Comparison of ENCODE assay signal across 11 cellular contexts in genomic region chr7:112985377-112985987, GRCh38.
A peak's percentile ranks its signal among the peaks of the same experiment; 100 is the strongest.
DNase-seq lines count a peak whose midpoint lies in the region; ATAC-seq lines count a peak whose summit lies in the region.
"Had no signal": no experiment of that assay in that cellular context is flagged by ENCODE, and none has a peak within 500 bp of the region (broad histone marks: within the 10 kb centered on the region; RNA-seq: fewer than 3 reads in every experiment).

No MANE protein-coding gene starts in this region.

- H3K9ac ChIP-seq in adipocyte (ENCODE audit: low read length), result peak overlapping the region; percentile 63

- H3K4me3 ChIP-seq in adipocyte (ENCODE audit: low read length), result peak overlapping the region; percentile 63
- H3K4me3 ChIP-seq: stomach had no signal

- peak; percentile 84 for ATAC-seq in Right ventricle myocardium inferior
- peak; percentile 85 for ATAC-seq in left ventricle myocardium superior
- ATAC-seq in GM18520 (IDR thresholded peaks at IDR 0.05; ENCODE audit: unreplicated experiment), result no peak
- ATAC-seq: HCT116 had no signal

- DNase-seq in Right ventricle myocardium inferior (ENCODE audit: missing footprints), result no peak
- no peak for DNase-seq in cardiac septum (ENCODE audit: low spot score)
- DNase-seq in adipocyte (ENCODE audit: low read depth), result peak; percentile 54
- no peak for DNase-seq in left ventricle myocardium superior
- DNase-seq in activated CD4-positive, alpha-beta T cell treated with anti-CD3 and anti-CD28 coated beads for 48 hours, result no peak
- no peak for DNase-seq in HK-2 (ENCODE audit: unreplicated experiment)
- no peak for DNase-seq in activated gamma-delta T cell treated with Interleukin-2 at 50 U/mL for 16 hours
- DNase-seq: naive B cell, stomach had no signal

- H3K27me3 ChIP-seq in adipocyte (replicated peaks; ENCODE audit: control insufficient read depth, insufficient read depth, low read length), result no peaks in the 10 kb centered on the region
- H3K27me3 ChIP-seq: stomach had no signal

- H3K36me3 ChIP-seq in adipocyte (ENCODE audit: control insufficient read depth, insufficient read depth, low read length, severe bottlenecking), result no peaks in the 10 kb centered on the region
- H3K36me3 ChIP-seq: stomach had no signal

- no peaks in the 10 kb centered on the region for H3K9me3 ChIP-seq in adipocyte (ENCODE audit: control insufficient read depth, low read length)
- H3K9me3 ChIP-seq: stomach had no signal

- intact Hi-C loops in Right ventricle myocardium inferior (cut with DNase I) (no loop called here), cardiac septum (cut with DNase I) (no loop called here), left ventricle myocardium superior (cut with micrococcal nuclease) (no loop called here)

- peaks cover 41% of the 10 kb centered on the region for H3K4me1 ChIP-seq in adipocyte (ENCODE audit: control insufficient read depth, insufficient read depth, low read length)
- H3K4me1 ChIP-seq: stomach had no signal
